8 cellular contexts compared by ENCODE assay signal in the genomic region with DNA sequence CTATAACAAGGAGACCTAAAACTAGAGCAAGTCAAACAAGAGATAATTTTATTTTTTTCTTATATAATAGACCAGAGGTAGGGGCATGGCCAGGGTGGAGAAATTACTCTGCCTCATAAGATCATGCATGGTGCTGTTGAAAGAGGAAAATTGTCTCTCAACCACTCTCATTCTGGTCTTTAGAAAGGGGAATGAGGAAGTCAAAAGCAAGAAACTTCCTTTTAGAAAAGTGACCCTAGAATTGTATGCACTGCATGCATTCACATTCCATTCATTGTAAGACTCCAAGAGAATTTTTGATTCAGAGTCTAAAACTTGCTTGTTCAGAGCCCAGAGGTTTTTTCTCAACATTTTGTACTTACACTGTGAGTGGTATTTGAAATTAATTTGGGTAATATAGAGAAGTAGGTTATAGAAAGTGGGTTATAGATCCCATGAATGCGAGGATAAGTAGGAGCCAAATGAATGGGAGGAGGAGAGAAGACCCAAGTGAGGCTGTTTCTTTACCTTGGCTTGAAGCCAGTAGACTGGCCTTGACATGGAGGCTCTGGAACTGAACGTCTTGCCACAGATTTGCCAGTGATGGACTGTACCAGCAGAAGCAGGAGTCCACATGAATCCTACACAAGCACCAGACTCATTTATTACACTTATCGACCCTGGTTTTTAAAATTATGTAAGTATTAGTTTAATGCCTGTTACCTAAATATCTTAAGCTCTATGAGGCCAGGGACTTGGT. TPM values are rescaled to one million over a fixed set of nuclear protein-coding genes. Genes with fewer than 3 reads are reported as not detected.
A peak's percentile ranks its signal among the peaks of the same experiment; 100 is the strongest.
DNase-seq lines count a peak whose midpoint lies in the region; ATAC-seq, FAIRE-seq and TF ChIP-seq lines count a peak whose summit lies in the region.
"Not testable (repeated sequence)": the region's sequence is repeated elsewhere in the genome, so short reads cannot be mapped to it uniquely, and the experiment has no call there.

No MANE protein-coding gene starts in this region.

- H3K4me2 ChIP-seq in mesenchymal stem cell (ENCODE audit: low read length, poor library complexity, severe bottlenecking), result not testable (repeated sequence)

- H3K9ac ChIP-seq in mesenchymal stem cell (ENCODE audit: low read length), result not testable (repeated sequence)

- H3K9me3 ChIP-seq in Panc1 (ENCODE audit: control insufficient read depth, insufficient read depth, low read depth, low read length); mesenchymal stem cell (ENCODE audit: control insufficient read depth, low read length); small intestine (ENCODE audit: control insufficient read depth, low read depth): not testable (repeated sequence)

- not testable (repeated sequence) for H4K91ac ChIP-seq in mesenchymal stem cell (ENCODE audit: low read length)

- H3K27me3 Mint-ChIP-seq in HFFc6 (ENCODE audit: insufficient read depth), result not testable (repeated sequence)

- H3K4me3 Mint-ChIP-seq in HFFc6, result not testable (repeated sequence)

- not testable (repeated sequence) for H3K36me3 ChIP-seq in Panc1 (ENCODE audit: control insufficient read depth, insufficient read depth, low read length); mesenchymal stem cell (ENCODE audit: control insufficient read depth in 1 of 2, insufficient read depth in 2 of 2, low read depth in 1 of 2, low read length in 2 of 2); small intestine (ENCODE audit: control insufficient read depth in 2 of 2, insufficient read depth in 2 of 2, low read length in 2 of 2)

- not testable (repeated sequence) for TF ChIP-seq CTCF in HFFc6 (IDR thresholded peaks at IDR 0.05); Panc1 (IDR thresholded peaks at IDR 0.05); choroid plexus epithelial cell (conservative IDR thresholded peaks at IDR 0.05; ENCODE audit: low read depth, low read length); fibroblast of pulmonary artery (IDR thresholded peaks at IDR 0.05; ENCODE audit: low read length, missing control alignments)

- peaks cover 13% of the 10 kb centered on the region for H3K36me3 Mint-ChIP-seq in HFFc6 (ENCODE audit: low read depth)

- H3K23ac ChIP-seq in mesenchymal stem cell (ENCODE audit: low read length in 2 of 2), result not testable (repeated sequence)

- not testable (repeated sequence) for FAIRE-seq in small intestine (lab: Jason Lieb, UNC)

- H2AK5ac ChIP-seq in mesenchymal stem cell (ENCODE audit: low read length, severe bottlenecking), result not testable (repeated sequence)

- H3K9me3 Mint-ChIP-seq in HFFc6, result not testable (repeated sequence)

- POLR2A ChIA-PET in Panc1 (lab: Charles Lee), result not testable (repeated sequence)

- peaks cover 51% of the 10 kb centered on the region for H3K4me1 Mint-ChIP-seq in HFFc6 (ENCODE audit: low read depth)

- not testable (repeated sequence) for H2BK15ac ChIP-seq in mesenchymal stem cell (ENCODE audit: low read depth, poor library complexity, severe bottlenecking)

- not testable (repeated sequence) for H2BK12ac ChIP-seq in mesenchymal stem cell (ENCODE audit: low read length in 2 of 2)

- in situ Hi-C loops in Panc1 (cut with HindIII; ENCODE audit: low pct_unique_long_range_greater_than_20kb, low sequenced_read_pairs), result not testable (repeated sequence)

- DNase-seq in DMS53 (lab: John Stamatoyannopoulos, UW), result peak; percentile 17
- DNase-seq in HFFc6; Panc1 (ENCODE audit: low read depth, low spot score): not testable (repeated sequence)
- peak; percentile 54 for DNase-seq in astrocyte of the hippocampus (ENCODE audit: low read depth, low spot score)
- peak; percentile 67 for DNase-seq in choroid plexus epithelial cell (ENCODE audit: low read depth)
- peak; percentile 45 for DNase-seq in fibroblast of pulmonary artery (ENCODE audit: low read depth)
- peak; percentile 19 for DNase-seq in mesenchymal stem cell
- DNase-seq in small intestine, result peak; percentile 19

- WGBS in mesenchymal stem cell, result 70% methylated on average over 2 of the region's 3 CpGs
- 53 to 63% (median 57%) methylated on average over 3 of the region's 3 CpGs for WGBS in small intestine, 3 donors

- not testable (repeated sequence) for BruUV-seq in Panc1 (replicated peaks; lab: Mats Ljungman, UMichigan)

- CTCF ChIA-PET in Panc1 (lab: Charles Lee), result not testable (repeated sequence)

- not testable (repeated sequence) for H3K4ac ChIP-seq in mesenchymal stem cell (ENCODE audit: low read depth in 1 of 2, low read length in 2 of 2)

- H3K14ac ChIP-seq in mesenchymal stem cell (ENCODE audit: low read length in 2 of 2), result not testable (repeated sequence)

- peak overlapping the region; percentile 70 for H3K27ac Mint-ChIP-seq in HFFc6

- H4K8ac ChIP-seq in mesenchymal stem cell (ENCODE audit: low read length), result not testable (repeated sequence)

- H2AFZ ChIP-seq in mesenchymal stem cell (ENCODE audit: low read depth, low read length), result not testable (repeated sequence)

- H3K79me1 ChIP-seq in mesenchymal stem cell (replicated peaks; ENCODE audit: low read length, poor library complexity, severe bottlenecking), result not testable (repeated sequence)

- not testable (repeated sequence) for H3K27ac ChIP-seq in Panc1 (ENCODE audit: low read length); mesenchymal stem cell (ENCODE audit: low read length, poor library complexity, severe bottlenecking); small intestine (ENCODE audit: low read depth in 1 of 2, low read length in 1 of 2)

- peak; percentile 69; the same call in 1 of the 2 replicates for ATAC-seq in Panc1

- H2BK120ac ChIP-seq in mesenchymal stem cell (ENCODE audit: low read depth, low read length), result not testable (repeated sequence)

- H2BK5ac ChIP-seq in mesenchymal stem cell (ENCODE audit: low read depth, low read length, poor library complexity, severe bottlenecking), result not testable (repeated sequence)

- H3K4me1 ChIP-seq in Panc1 (ENCODE audit: control insufficient read depth, insufficient read depth, low read length), result peaks cover 10% of the 10 kb centered on the region
- not testable (repeated sequence) for H3K4me1 ChIP-seq in mesenchymal stem cell (ENCODE audit: control insufficient read depth, insufficient read depth, low read depth, low read length); small intestine (ENCODE audit: control insufficient read depth in 2 of 2, insufficient read depth in 1 of 2, low read depth in 1 of 2, low read length in 1 of 2)

- H3K4me3 ChIP-seq in Panc1 (ENCODE audit: low read depth in 2 of 2, low read length in 2 of 2); choroid plexus epithelial cell (ENCODE audit: low read depth, low read length); fibroblast of pulmonary artery (replicated peaks; ENCODE audit: low read depth, low read length); mesenchymal stem cell (ENCODE audit: insufficient read depth in 1 of 2, low read depth in 1 of 2, low read length in 2 of 2); small intestine (ENCODE audit: low read depth in 1 of 2, low read length in 2 of 2): not testable (repeated sequence)

- not testable (repeated sequence) for H3K27me3 ChIP-seq in Panc1 (ENCODE audit: control insufficient read depth, insufficient read depth, low read length); mesenchymal stem cell (ENCODE audit: control insufficient read depth in 1 of 2, insufficient read depth in 1 of 2, low read length in 2 of 2); small intestine (ENCODE audit: control insufficient read depth in 2 of 2, insufficient read depth in 2 of 2, low read length in 2 of 2)

- H3K18ac ChIP-seq in mesenchymal stem cell (ENCODE audit: low read depth in 1 of 2, low read length in 2 of 2), result not testable (repeated sequence)

- intact Hi-C loops in Panc1 (cut with micrococcal nuclease; ENCODE audit: unreplicated experiment), result not testable (repeated sequence)

RNA-seq across cellular contexts. Expression of gene SPDYE16, which starts 33.0 kb away (rescaled TPM):
- under 1 TPM in 1 of 6 experiments, not detected in 5; 0.07 TPM for total RNA-seq in HFFc6 (2021; fragmentation: NEBNext Ultra II Directional; extraction: Animal tissue kit (Norgen Biotek cat#: 25700))
- total RNA-seq in Panc1 (2021; ENCODE audit: unreplicated experiment), result not detected
- polyA plus RNA-seq in Panc1 (2012; ENCODE audit: insufficient read length), result 0.62 TPM
- not detected for polyA plus RNA-seq in mesenchymal stem cell (2013, experiment 1 of 2)
- not detected for polyA plus RNA-seq in mesenchymal stem cell (2013, experiment 2 of 2)
- under 1 TPM in 1 of 3 donors, not detected in 2; 0.10 TPM for polyA plus RNA-seq in small intestine

RNA-seq across cellular contexts. Expression of gene POMZP3, which starts 51.0 kb away (rescaled TPM):
- total RNA-seq in HFFc6 (2021; fragmentation: NEBNext Ultra II Directional; extraction: Animal tissue kit (Norgen Biotek cat#: 25700)), result 10 to 100 TPM; 31.0 to 42.9 (median 37.1) TPM
- 21.8 TPM for total RNA-seq in Panc1 (2021; ENCODE audit: unreplicated experiment)
- 26.1 TPM for polyA plus RNA-seq in Panc1 (2012; ENCODE audit: insufficient read length)
- polyA plus RNA-seq in mesenchymal stem cell (2013, experiment 1 of 2), result 4.3 TPM
- 4.4 TPM for polyA plus RNA-seq in mesenchymal stem cell (2013, experiment 2 of 2)
- 10 to 100 TPM in 2 of 3 donors, 1 to 10 TPM in 1; 8.9 to 14.5 (median 13.9) TPM for polyA plus RNA-seq in small intestine
